In the genomic region with DNA sequence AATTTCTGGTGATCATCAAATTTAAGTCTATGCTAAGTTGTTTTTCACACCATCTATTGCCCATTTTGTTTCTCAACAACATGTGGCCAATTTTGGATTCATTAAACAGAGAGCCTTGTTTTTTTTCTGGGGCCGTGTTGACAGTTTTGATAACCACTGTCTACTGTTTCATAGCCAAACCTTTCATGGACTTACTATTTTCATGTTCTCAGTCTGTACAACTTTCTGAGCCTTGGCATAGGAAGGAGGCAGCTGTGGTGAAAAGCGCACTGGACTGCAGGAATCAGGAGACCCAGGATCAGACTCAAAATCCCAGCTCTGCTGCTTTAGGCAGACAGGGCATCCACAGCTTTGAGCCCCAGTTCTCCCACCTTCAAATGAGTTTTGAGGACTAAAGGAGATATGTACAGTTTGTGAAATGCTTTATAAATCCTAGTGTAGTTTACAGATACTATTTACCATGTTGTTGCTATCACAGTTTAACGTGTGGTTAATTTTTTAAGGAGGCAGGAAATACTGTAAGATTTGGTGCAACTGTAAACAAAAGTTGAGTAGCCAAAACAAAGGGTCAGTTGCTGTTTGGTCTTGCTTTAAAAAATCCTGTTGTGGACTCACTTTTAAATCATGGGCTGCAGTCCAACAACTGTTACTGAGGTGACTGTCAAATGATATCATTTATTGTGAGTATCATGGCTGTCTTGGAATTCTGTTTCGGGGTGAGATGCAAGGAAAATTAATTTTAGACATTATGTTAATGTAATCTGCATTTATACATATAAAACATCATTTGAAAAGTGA, we compare ENCODE assay signal across 2 cellular contexts.
TF ChIP-seq lines count a peak whose summit lies in the region.

No MANE protein-coding gene starts in this region.

TF ChIP-seq in A549, 52 proteins besides CTCF, POLR2A, EP300 and RAD21 (continued from another document):
- TF ChIP-seq HEYL (CRISPR knock-in tag; IDR thresholded peaks at IDR 0.05) (no peak), CEBPB (IDR thresholded peaks at IDR 0.05) (no peak), HDAC2 (IDR thresholded peaks at IDR 0.05) (no peak), MAZ (IDR thresholded peaks at IDR 0.05; ENCODE audit: borderline replicate concordance, low read depth, low read length) (no peak), ESRRA (IDR thresholded peaks at IDR 0.05; ENCODE audit: borderline replicate concordance, low read length) (no peak), CHD2 (IDR thresholded peaks at IDR 0.05; ENCODE audit: low read length, partially characterized antibody) (no peak), JUNB (IDR thresholded peaks at IDR 0.05) (no peak), NPAS2 (CRISPR knock-in tag; IDR thresholded peaks at IDR 0.05; ENCODE audit: borderline replicate concordance) (no peak), CHD4 (IDR thresholded peaks at IDR 0.05; ENCODE audit: borderline replicate concordance) (no peak), CBX8 (IDR thresholded peaks at IDR 0.05) (no peak), PHF8 (IDR thresholded peaks at IDR 0.05; ENCODE audit: borderline replicate concordance, low read depth) (no peak), HOXA7 (CRISPR knock-in tag; IDR thresholded peaks at IDR 0.05) (no peak), HOXB13 (CRISPR knock-in tag; IDR thresholded peaks at IDR 0.05; ENCODE audit: low read depth) (no peak), BHLHE40 (IDR thresholded peaks at IDR 0.05; ENCODE audit: low read depth, low read length) (no peak)
- TF ChIP-seq, protein P1, sequence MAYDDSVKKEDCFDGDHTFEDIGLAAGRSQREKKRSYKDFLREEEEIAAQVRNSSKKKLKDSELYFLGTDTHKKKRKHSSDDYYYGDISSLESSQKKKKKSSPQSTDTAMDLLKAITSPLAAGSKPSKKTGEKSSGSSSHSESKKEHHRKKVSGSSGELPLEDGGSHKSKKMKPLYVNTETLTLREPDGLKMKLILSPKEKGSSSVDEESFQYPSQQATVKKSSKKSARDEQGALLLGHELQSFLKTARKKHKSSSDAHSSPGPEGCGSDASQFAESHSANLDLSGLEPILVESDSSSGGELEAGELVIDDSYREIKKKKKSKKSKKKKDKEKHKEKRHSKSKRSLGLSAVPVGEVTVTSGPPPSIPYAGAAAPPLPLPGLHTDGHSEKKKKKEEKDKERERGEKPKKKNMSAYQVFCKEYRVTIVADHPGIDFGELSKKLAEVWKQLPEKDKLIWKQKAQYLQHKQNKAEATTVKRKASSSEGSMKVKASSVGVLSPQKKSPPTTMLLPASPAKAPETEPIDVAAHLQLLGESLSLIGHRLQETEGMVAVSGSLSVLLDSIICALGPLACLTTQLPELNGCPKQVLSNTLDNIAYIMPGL (CRISPR knock-in tag; IDR thresholded peaks at IDR 0.05; ENCODE audit: borderline replicate concordance) = no peak

TF ChIP-seq in HEK293, 187 proteins besides CTCF, POLR2A, EP300 and RAD21 (continued from another document):
- no peak for TF ChIP-seq ZNF561 (tag by site-specific recombination; IDR thresholded peaks at IDR 0.05; ENCODE audit: borderline replicate concordance)
- TF ChIP-seq ZNF132 (tag by site-specific recombination; IDR thresholded peaks at IDR 0.05; ENCODE audit: borderline replicate concordance) = no peak
- TF ChIP-seq, protein P2, sequence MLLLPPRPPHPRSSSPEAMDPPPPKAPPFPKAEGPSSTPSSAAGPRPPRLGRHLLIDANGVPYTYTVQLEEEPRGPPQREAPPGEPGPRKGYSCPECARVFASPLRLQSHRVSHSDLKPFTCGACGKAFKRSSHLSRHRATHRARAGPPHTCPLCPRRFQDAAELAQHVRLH (tag by site-specific recombination; IDR thresholded peaks at IDR 0.05) = no peak
- TF ChIP-seq ZNF548 (tag by site-specific recombination; IDR thresholded peaks at IDR 0.05) = no peak
- no peak for TF ChIP-seq ZNF324 (tag by site-specific recombination; IDR thresholded peaks at IDR 0.05)
- TF ChIP-seq ZNF544 (tag by site-specific recombination; IDR thresholded peaks at IDR 0.05) = no peak
- TF ChIP-seq, protein P3, sequence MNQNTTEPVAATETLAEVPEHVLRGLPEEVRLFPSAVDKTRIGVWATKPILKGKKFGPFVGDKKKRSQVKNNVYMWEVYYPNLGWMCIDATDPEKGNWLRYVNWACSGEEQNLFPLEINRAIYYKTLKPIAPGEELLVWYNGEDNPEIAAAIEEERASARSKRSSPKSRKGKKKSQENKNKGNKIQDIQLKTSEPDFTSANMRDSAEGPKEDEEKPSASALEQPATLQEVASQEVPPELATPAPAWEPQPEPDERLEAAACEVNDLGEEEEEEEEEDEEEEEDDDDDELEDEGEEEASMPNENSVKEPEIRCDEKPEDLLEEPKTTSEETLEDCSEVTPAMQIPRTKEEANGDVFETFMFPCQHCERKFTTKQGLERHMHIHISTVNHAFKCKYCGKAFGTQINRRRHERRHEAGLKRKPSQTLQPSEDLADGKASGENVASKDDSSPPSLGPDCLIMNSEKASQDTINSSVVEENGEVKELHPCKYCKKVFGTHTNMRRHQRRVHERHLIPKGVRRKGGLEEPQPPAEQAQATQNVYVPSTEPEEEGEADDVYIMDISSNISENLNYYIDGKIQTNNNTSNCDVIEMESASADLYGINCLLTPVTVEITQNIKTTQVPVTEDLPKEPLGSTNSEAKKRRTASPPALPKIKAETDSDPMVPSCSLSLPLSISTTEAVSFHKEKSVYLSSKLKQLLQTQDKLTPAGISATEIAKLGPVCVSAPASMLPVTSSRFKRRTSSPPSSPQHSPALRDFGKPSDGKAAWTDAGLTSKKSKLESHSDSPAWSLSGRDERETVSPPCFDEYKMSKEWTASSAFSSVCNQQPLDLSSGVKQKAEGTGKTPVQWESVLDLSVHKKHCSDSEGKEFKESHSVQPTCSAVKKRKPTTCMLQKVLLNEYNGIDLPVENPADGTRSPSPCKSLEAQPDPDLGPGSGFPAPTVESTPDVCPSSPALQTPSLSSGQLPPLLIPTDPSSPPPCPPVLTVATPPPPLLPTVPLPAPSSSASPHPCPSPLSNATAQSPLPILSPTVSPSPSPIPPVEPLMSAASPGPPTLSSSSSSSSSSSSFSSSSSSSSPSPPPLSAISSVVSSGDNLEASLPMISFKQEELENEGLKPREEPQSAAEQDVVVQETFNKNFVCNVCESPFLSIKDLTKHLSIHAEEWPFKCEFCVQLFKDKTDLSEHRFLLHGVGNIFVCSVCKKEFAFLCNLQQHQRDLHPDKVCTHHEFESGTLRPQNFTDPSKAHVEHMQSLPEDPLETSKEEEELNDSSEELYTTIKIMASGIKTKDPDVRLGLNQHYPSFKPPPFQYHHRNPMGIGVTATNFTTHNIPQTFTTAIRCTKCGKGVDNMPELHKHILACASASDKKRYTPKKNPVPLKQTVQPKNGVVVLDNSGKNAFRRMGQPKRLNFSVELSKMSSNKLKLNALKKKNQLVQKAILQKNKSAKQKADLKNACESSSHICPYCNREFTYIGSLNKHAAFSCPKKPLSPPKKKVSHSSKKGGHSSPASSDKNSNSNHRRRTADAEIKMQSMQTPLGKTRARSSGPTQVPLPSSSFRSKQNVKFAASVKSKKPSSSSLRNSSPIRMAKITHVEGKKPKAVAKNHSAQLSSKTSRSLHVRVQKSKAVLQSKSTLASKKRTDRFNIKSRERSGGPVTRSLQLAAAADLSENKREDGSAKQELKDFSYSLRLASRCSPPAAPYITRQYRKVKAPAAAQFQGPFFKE (tag by site-specific recombination; IDR thresholded peaks at IDR 0.05; ENCODE audit: borderline replicate concordance) = no peak
- TF ChIP-seq BCL11A (tag by site-specific recombination; IDR thresholded peaks at IDR 0.05; ENCODE audit: low read depth) = no peak
- peak; percentile 46; the same call in 1 of the 2 replicates for TF ChIP-seq ZNF600 (tag by site-specific recombination; IDR thresholded peaks at IDR 0.05)
- TF ChIP-seq TCF7L2 (IDR thresholded peaks at IDR 0.05; ENCODE audit: borderline replicate concordance, low read depth, low read length) = no peak
- no peak for TF ChIP-seq MZF1 (tag by site-specific recombination; IDR thresholded peaks at IDR 0.05; ENCODE audit: borderline replicate concordance)
- TF ChIP-seq SCRT2 (tag by site-specific recombination; IDR thresholded peaks at IDR 0.05) = 0 out of 2 replicates have a peak, but pooled peaks have one; percentile 35
- TF ChIP-seq ZNF549 (tag by site-specific recombination; IDR thresholded peaks at IDR 0.05) = no peak
- TF ChIP-seq ZBTB8A (tag by site-specific recombination; IDR thresholded peaks at IDR 0.05) = no peak
- no peak for TF ChIP-seq ZNF391 (tag by site-specific recombination; IDR thresholded peaks at IDR 0.05; ENCODE audit: borderline replicate concordance, low read depth)
- TF ChIP-seq, protein P4, sequence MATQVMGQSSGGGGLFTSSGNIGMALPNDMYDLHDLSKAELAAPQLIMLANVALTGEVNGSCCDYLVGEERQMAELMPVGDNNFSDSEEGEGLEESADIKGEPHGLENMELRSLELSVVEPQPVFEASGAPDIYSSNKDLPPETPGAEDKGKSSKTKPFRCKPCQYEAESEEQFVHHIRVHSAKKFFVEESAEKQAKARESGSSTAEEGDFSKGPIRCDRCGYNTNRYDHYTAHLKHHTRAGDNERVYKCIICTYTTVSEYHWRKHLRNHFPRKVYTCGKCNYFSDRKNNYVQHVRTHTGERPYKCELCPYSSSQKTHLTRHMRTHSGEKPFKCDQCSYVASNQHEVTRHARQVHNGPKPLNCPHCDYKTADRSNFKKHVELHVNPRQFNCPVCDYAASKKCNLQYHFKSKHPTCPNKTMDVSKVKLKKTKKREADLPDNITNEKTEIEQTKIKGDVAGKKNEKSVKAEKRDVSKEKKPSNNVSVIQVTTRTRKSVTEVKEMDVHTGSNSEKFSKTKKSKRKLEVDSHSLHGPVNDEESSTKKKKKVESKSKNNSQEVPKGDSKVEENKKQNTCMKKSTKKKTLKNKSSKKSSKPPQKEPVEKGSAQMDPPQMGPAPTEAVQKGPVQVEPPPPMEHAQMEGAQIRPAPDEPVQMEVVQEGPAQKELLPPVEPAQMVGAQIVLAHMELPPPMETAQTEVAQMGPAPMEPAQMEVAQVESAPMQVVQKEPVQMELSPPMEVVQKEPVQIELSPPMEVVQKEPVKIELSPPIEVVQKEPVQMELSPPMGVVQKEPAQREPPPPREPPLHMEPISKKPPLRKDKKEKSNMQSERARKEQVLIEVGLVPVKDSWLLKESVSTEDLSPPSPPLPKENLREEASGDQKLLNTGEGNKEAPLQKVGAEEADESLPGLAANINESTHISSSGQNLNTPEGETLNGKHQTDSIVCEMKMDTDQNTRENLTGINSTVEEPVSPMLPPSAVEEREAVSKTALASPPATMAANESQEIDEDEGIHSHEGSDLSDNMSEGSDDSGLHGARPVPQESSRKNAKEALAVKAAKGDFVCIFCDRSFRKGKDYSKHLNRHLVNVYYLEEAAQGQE (tag by site-specific recombination; IDR thresholded peaks at IDR 0.05) = no peak
- no peak for TF ChIP-seq ZNF174 (tag by site-specific recombination; IDR thresholded peaks at IDR 0.05)
- TF ChIP-seq ZNF350 (tag by site-specific recombination; IDR thresholded peaks at IDR 0.05) = no peak
- TF ChIP-seq, protein P5, sequence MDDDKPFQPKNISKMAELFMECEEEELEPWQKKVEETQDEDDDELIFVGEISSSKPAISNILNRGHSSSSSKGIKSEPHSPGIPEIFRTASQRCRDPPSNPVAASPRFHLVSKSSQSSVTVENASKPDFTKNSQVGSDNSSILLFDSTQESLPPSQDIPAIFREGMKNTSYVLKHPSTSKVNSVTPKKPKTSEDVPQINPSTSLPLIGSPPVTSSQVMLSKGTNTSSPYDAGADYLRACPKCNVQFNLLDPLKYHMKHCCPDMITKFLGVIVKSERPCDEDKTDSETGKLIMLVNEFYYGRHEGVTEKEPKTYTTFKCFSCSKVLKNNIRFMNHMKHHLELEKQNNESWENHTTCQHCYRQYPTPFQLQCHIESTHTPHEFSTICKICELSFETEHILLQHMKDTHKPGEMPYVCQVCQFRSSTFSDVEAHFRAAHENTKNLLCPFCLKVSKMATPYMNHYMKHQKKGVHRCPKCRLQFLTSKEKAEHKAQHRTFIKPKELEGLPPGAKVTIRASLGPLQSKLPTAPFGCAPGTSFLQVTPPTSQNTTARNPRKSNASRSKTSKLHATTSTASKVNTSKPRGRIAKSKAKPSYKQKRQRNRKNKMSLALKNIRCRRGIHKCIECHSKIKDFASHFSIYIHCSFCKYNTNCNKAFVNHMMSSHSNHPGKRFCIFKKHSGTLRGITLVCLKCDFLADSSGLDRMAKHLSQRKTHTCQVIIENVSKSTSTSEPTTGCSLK (tag by site-specific recombination; IDR thresholded peaks at IDR 0.05) = no peak
- no peak for TF ChIP-seq ZBTB20 (tag by site-specific recombination; IDR thresholded peaks at IDR 0.05)
- TF ChIP-seq, protein P6, sequence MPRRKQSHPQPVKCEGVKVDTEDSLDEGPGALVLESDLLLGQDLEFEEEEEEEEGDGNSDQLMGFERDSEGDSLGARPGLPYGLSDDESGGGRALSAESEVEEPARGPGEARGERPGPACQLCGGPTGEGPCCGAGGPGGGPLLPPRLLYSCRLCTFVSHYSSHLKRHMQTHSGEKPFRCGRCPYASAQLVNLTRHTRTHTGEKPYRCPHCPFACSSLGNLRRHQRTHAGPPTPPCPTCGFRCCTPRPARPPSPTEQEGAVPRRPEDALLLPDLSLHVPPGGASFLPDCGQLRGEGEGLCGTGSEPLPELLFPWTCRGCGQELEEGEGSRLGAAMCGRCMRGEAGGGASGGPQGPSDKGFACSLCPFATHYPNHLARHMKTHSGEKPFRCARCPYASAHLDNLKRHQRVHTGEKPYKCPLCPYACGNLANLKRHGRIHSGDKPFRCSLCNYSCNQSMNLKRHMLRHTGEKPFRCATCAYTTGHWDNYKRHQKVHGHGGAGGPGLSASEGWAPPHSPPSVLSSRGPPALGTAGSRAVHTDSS (tag by site-specific recombination; IDR thresholded peaks at IDR 0.05) = no peak
- TF ChIP-seq ZXDB (tag by site-specific recombination; IDR thresholded peaks at IDR 0.05) = peak; percentile 1; the same call in 1 of the 2 replicates
- TF ChIP-seq EGR2 (tag by site-specific recombination; IDR thresholded peaks at IDR 0.05; ENCODE audit: low read depth) = no peak
- TF ChIP-seq KLF16 (tag by site-specific recombination; IDR thresholded peaks at IDR 0.05) = no peak
- TF ChIP-seq, protein P7, sequence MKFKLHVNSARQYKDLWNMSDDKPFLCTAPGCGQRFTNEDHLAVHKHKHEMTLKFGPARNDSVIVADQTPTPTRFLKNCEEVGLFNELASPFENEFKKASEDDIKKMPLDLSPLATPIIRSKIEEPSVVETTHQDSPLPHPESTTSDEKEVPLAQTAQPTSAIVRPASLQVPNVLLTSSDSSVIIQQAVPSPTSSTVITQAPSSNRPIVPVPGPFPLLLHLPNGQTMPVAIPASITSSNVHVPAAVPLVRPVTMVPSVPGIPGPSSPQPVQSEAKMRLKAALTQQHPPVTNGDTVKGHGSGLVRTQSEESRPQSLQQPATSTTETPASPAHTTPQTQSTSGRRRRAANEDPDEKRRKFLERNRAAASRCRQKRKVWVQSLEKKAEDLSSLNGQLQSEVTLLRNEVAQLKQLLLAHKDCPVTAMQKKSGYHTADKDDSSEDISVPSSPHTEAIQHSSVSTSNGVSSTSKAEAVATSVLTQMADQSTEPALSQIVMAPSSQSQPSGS (tag by site-specific recombination; IDR thresholded peaks at IDR 0.05; ENCODE audit: low read depth) = no peak
- no peak for TF ChIP-seq WT1 (tag by site-specific recombination; IDR thresholded peaks at IDR 0.05)
- TF ChIP-seq ZFHX2 (tag by site-specific recombination; conservative IDR thresholded peaks at IDR 0.05) = no peak
- TF ChIP-seq, protein P8, sequence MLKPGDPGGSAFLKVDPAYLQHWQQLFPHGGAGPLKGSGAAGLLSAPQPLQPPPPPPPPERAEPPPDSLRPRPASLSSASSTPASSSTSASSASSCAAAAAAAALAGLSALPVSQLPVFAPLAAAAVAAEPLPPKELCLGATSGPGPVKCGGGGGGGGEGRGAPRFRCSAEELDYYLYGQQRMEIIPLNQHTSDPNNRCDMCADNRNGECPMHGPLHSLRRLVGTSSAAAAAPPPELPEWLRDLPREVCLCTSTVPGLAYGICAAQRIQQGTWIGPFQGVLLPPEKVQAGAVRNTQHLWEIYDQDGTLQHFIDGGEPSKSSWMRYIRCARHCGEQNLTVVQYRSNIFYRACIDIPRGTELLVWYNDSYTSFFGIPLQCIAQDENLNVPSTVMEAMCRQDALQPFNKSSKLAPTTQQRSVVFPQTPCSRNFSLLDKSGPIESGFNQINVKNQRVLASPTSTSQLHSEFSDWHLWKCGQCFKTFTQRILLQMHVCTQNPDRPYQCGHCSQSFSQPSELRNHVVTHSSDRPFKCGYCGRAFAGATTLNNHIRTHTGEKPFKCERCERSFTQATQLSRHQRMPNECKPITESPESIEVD (tag by site-specific recombination; IDR thresholded peaks at IDR 0.05) = peak; percentile 50
